Comparison of ENCODE assay signal across 18 cellular contexts in genomic region chr9:108549184-108549583, GRCh38.
A peak's percentile ranks its signal among the peaks of the same experiment; 100 is the strongest.
DNase-seq lines count a peak whose midpoint lies in the region; ATAC-seq and TF ChIP-seq lines count a peak whose summit lies in the region.
"Had no signal": no experiment of that assay in that cellular context is flagged by ENCODE, and none has a peak within 500 bp of the region (broad histone marks: within the 10 kb centered on the region; RNA-seq: fewer than 3 reads in every experiment).

No MANE protein-coding gene starts in this region.

- in situ Hi-C loops in mammary epithelial cell (cut with MboI; ENCODE audit: low sequenced_read_pairs in 2 of 2), result loop anchor here (5.0 to 10.0 kb wide), 2 partner anchors 72 to 74 kb away; no protein-coding TSS in a partner anchor

- TF ChIP-seq POLR2A in GM18505 (IDR thresholded peaks at IDR 0.05; ENCODE audit: borderline replicate concordance, extremely low read depth, insufficient read depth, insufficient read length), result no peak
- no peak for TF ChIP-seq POLR2A in gastroesophageal sphincter (IDR thresholded peaks at IDR 0.05)

- WGBS in mammary epithelial cell (ENCODE audit: low coverage, missing lambda C conversion rate), result 37% methylated on average over 3 of the region's 3 CpGs
- WGBS in gastroesophageal sphincter (ENCODE audit: low coverage in 1 of 2), 2 donors, result 78 to 85% methylated on average over 3 of the region's 3 CpGs

- BruUV-seq in mammary epithelial cell (replicated peaks; lab: Mats Ljungman, UMichigan), result no TSS peak

- CTCF ChIA-PET in mammary epithelial cell (lab: Charles Lee; ENCODE audit: low non-redundant PET), result interaction anchor here (0.6 kb wide), 1 partner anchor 139 kb away, joined by 3 read pairs; no protein-coding TSS in a partner anchor

- TF ChIP-seq CTCF in mammary epithelial cell (conservative IDR thresholded peaks at IDR 0.05 in 1 of 2, IDR thresholded peaks at IDR 0.05 in 1 of 2; ENCODE audit: extremely low read depth in 1 of 2, insufficient read depth in 1 of 2, low read depth in 1 of 2, low read length in 2 of 2), result no peak
- no peak for TF ChIP-seq CTCF in gastroesophageal sphincter (IDR thresholded peaks at IDR 0.05)

- no peak overlapping the region for H3K4me2 ChIP-seq in mammary epithelial cell (ENCODE audit: insufficient read depth, low read depth, low read length)
- H3K4me2 ChIP-seq: SK-N-SH had no signal

- H3K36me3 Mint-ChIP-seq in T-helper 2 cell treated with Interferon-gamma antibody and Interleukin-4, amounts not matched to agents 5 μg/mL and 100 μg/mL, for 36 hours (ENCODE audit: low read depth), result no peaks in the 10 kb centered on the region
- H3K36me3 Mint-ChIP-seq: activated naive CD4-positive, alpha-beta T cell treated with anti-CD3 and anti-CD28 coated beads, Interleukin-2, amount 50 U/mL, for 72 hours; memory B cell had no signal

- H3K27ac Mint-ChIP-seq in T-helper 2 cell treated with Interferon-gamma antibody and Interleukin-4, amounts not matched to agents 5 μg/mL and 100 μg/mL, for 36 hours, result no peak overlapping the region
- H3K27ac Mint-ChIP-seq: activated naive CD4-positive, alpha-beta T cell treated with anti-CD3 and anti-CD28 coated beads, Interleukin-2, amount 50 U/mL, for 72 hours; CD4-positive, alpha-beta T cell; memory B cell had no signal

- peak; percentile 12 for DNase-seq in SIG-M5 treated with dmso at 0.1 percent for 504 hours (lab: John Stamatoyannopoulos, UW; ENCODE audit: unreplicated experiment)
- no peak for DNase-seq in SIG-M5 (lab: John Stamatoyannopoulos, UW)
- DNase-seq in mammary epithelial cell, result peak; percentile 91
- DNase-seq in left kidney (ENCODE audit: low read depth, low spot score), result peak; percentile 8
- DNase-seq in T-helper 2 cell treated with Interferon-gamma antibody and Interleukin-4, amounts not matched to agents 5 μg/mL and 100 μg/mL, for 36 hours (ENCODE audit: low spot score), result no peak
- DNase-seq: CD4-positive, alpha-beta T cell; NCI-H1417 treated with DMSO at 0.1 percent for 48 hours; nephron progenitor cell; psoas muscle; SK-N-SH; stimulated activated CD4-positive, alpha-beta T cell treated with anti-CD3 and anti-CD28 coated beads, Interleukin-15, amount 100 ng/mL, for 24 hours; stimulated activated naive CD4-positive, alpha-beta T cell treated with Interleukin-2 at 50 U/mL for 16 hours had no signal

- H3K27me3 ChIP-seq in mammary epithelial cell (ENCODE audit: insufficient read depth, low read length) (no peaks in the 10 kb centered on the region), gastroesophageal sphincter (no peaks in the 10 kb centered on the region)
- H3K27me3 ChIP-seq: upper lobe of left lung had no signal

- no peaks in the 10 kb centered on the region for H3K79me2 ChIP-seq in mammary epithelial cell (ENCODE audit: insufficient read depth, low read length)

- H2AFZ ChIP-seq in mammary epithelial cell (ENCODE audit: low read depth, low read length), result peak overlapping the region; percentile 23

- H3K9me3 ChIP-seq in mammary epithelial cell (replicated peaks; ENCODE audit: insufficient read depth, low read length) (no peaks in the 10 kb centered on the region), gastroesophageal sphincter (no peaks in the 10 kb centered on the region)
- H3K9me3 ChIP-seq: psoas muscle, SK-N-SH, upper lobe of left lung had no signal

- H3K4me3 Mint-ChIP-seq in T-helper 2 cell treated with Interferon-gamma antibody and Interleukin-4, amounts not matched to agents 5 μg/mL and 100 μg/mL, for 36 hours, result no peak overlapping the region
- H3K4me3 Mint-ChIP-seq: CD4-positive, alpha-beta T cell; memory B cell; nephron progenitor cell had no signal

- H3K27ac ChIP-seq in mammary epithelial cell (ENCODE audit: insufficient read depth, low read depth, low read length) (peak overlapping the region; percentile 99), gastroesophageal sphincter (no peak overlapping the region)
- H3K27ac ChIP-seq: psoas muscle, upper lobe of left lung had no signal

- H3K4me3 ChIP-seq in mammary epithelial cell (replicated peaks in 1 of 3; ENCODE audit: insufficient read depth in 1 of 3, low read depth in 2 of 3, low read length in 3 of 3) (no peak overlapping the region), gastroesophageal sphincter (no peak overlapping the region)
- H3K4me3 ChIP-seq: psoas muscle, upper lobe of left lung had no signal

- H3K36me3 ChIP-seq in mammary epithelial cell (ENCODE audit: insufficient read depth, low read length) (no peaks in the 10 kb centered on the region), gastroesophageal sphincter (no peaks in the 10 kb centered on the region)
- H3K36me3 ChIP-seq: upper lobe of left lung had no signal

- H3K27me3 Mint-ChIP-seq in T-helper 2 cell treated with Interferon-gamma antibody and Interleukin-4, amounts not matched to agents 5 μg/mL and 100 μg/mL, for 36 hours (ENCODE audit: low read depth), result no peaks in the 10 kb centered on the region
- H3K27me3 Mint-ChIP-seq: CD4-positive, alpha-beta T cell; memory B cell had no signal

- H3K4me1 Mint-ChIP-seq in T-helper 2 cell treated with Interferon-gamma antibody and Interleukin-4, amounts not matched to agents 5 μg/mL and 100 μg/mL, for 36 hours (ENCODE audit: low read depth), result no peaks in the 10 kb centered on the region
- H3K4me1 Mint-ChIP-seq: memory B cell had no signal

- dilution Hi-C loops in mammary epithelial cell (cut with HindIII; ENCODE audit: low sequenced_read_pairs), result no loop called here

- no peaks in the 10 kb centered on the region for H3K9me3 Mint-ChIP-seq in T-helper 2 cell treated with Interferon-gamma antibody and Interleukin-4, amounts not matched to agents 5 μg/mL and 100 μg/mL, for 36 hours
- H3K9me3 Mint-ChIP-seq: activated naive CD4-positive, alpha-beta T cell treated with anti-CD3 and anti-CD28 coated beads, Interleukin-2, amount 50 U/mL, for 72 hours; CD4-positive, alpha-beta T cell; memory B cell; nephron progenitor cell had no signal

- no peak for ATAC-seq in GM18505 (IDR thresholded peaks at IDR 0.05; ENCODE audit: unreplicated experiment)
- ATAC-seq in gastroesophageal sphincter, result no peak
- no peak for ATAC-seq in HG02678 (IDR thresholded peaks at IDR 0.05; ENCODE audit: unreplicated experiment)
- ATAC-seq: activated naive CD4-positive, alpha-beta T cell treated with anti-CD3 and anti-CD28 coated beads, Interleukin-2, amount 50 U/mL, for 72 hours; psoas muscle had no signal

- no peaks in the 10 kb centered on the region for H4K20me1 ChIP-seq in mammary epithelial cell (ENCODE audit: insufficient read depth, low read length)

- TF ChIP-seq EP300 in gastroesophageal sphincter (IDR thresholded peaks at IDR 0.05), result no peak

- peak overlapping the region; percentile 32 for H3K9ac ChIP-seq in mammary epithelial cell (ENCODE audit: insufficient read depth, low read length)
- H3K9ac ChIP-seq: SK-N-SH had no signal

- peaks cover 60% of the 10 kb centered on the region for H3K4me1 ChIP-seq in mammary epithelial cell (ENCODE audit: insufficient read depth, low read length)
- H3K4me1 ChIP-seq in gastroesophageal sphincter, result no peaks in the 10 kb centered on the region

- intact Hi-C loops in mammary epithelial cell (cut with micrococcal nuclease), result no loop called here

Comparison
In these comparisons a context has a peak if more than half of its experiments do, and no peak if none do; other contexts are left out.
1. DNase-seq: peak in SIG-M5 treated with dmso at 0.1 percent for 504 hours (single experiment), mammary epithelial cell (single experiment) and left kidney (single experiment); none in SIG-M5 (single experiment) and T-helper 2 cell treated with Interferon-gamma antibody and Interleukin-4, amounts not matched to agents 5 μg/mL and 100 μg/mL, for 36 hours (single experiment).